1 cellular context compared by ENCODE assay signal in the genomic region with DNA sequence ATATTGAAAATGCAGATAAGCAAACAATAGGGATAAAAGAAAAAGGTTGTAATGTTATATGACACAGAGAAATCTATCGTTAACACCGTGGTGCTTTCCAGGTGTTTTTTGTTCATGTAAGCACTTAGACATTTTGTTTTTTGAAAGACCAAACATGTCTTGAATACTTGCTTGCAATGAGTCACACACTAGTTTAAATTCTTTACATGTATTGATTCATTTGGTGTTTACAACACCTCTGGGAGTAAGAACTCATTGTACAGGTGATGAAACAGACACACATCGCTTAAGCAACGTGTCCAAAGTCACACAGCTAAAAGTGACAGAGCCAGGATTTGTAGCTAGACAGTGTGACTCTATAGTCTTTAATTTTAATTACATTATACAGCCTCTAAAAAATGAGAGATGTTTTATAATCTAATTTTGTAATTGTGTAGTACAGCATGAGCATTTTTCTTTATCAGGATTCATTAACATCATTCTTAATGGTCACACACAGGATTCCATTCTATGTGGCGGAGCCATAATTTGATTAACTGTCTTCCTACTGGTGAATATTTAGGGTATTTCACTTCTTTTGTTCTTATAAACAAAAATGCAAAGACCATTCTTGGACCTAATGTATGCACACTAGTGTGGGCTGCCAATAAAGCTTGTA.
TF ChIP-seq lines count a peak whose summit lies in the region.

No MANE protein-coding gene starts in this region.

TF ChIP-seq in HepG2, 621 proteins besides CTCF, POLR2A, EP300 and RAD21 (continued from another document and continues in another):
- TF ChIP-seq RERE (CRISPR knock-in tag; IDR thresholded peaks at IDR 0.05; ENCODE audit: low read depth): no peak
- TF ChIP-seq FOXK2 (IDR thresholded peaks at IDR 0.05): peak; percentile 84
- peak; percentile 67 for TF ChIP-seq TEAD3 (CRISPR knock-in tag; optimal IDR thresholded peaks at IDR 0.05; ENCODE audit: borderline replicate concordance)
- TF ChIP-seq, protein P1, sequence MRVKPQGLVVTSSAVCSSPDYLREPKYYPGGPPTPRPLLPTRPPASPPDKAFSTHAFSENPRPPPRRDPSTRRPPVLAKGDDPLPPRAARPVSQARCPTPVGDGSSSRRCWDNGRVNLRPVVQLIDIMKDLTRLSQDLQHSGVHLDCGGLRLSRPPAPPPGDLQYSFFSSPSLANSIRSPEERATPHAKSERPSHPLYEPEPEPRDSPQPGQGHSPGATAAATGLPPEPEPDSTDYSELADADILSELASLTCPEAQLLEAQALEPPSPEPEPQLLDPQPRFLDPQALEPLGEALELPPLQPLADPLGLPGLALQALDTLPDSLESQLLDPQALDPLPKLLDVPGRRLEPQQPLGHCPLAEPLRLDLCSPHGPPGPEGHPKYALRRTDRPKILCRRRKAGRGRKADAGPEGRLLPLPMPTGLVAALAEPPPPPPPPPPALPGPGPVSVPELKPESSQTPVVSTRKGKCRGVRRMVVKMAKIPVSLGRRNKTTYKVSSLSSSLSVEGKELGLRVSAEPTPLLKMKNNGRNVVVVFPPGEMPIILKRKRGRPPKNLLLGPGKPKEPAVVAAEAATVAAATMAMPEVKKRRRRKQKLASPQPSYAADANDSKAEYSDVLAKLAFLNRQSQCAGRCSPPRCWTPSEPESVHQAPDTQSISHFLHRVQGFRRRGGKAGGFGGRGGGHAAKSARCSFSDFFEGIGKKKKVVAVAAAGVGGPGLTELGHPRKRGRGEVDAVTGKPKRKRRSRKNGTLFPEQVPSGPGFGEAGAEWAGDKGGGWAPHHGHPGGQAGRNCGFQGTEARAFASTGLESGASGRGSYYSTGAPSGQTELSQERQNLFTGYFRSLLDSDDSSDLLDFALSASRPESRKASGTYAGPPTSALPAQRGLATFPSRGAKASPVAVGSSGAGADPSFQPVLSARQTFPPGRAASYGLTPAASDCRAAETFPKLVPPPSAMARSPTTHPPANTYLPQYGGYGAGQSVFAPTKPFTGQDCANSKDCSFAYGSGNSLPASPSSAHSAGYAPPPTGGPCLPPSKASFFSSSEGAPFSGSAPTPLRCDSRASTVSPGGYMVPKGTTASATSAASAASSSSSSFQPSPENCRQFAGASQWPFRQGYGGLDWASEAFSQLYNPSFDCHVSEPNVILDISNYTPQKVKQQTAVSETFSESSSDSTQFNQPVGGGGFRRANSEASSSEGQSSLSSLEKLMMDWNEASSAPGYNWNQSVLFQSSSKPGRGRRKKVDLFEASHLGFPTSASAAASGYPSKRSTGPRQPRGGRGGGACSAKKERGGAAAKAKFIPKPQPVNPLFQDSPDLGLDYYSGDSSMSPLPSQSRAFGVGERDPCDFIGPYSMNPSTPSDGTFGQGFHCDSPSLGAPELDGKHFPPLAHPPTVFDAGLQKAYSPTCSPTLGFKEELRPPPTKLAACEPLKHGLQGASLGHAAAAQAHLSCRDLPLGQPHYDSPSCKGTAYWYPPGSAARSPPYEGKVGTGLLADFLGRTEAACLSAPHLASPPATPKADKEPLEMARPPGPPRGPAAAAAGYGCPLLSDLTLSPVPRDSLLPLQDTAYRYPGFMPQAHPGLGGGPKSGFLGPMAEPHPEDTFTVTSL (CRISPR knock-in tag; IDR thresholded peaks at IDR 0.05; ENCODE audit: borderline replicate concordance): peak; percentile 80; the same call in 1 of the 2 replicates
- peak; percentile 71 for TF ChIP-seq HNF4G (IDR thresholded peaks at IDR 0.05; ENCODE audit: borderline replicate concordance, low read depth, low read length)
- TF ChIP-seq HNF4G (CRISPR knock-in tag; IDR thresholded peaks at IDR 0.05; ENCODE audit: borderline replicate concordance, low read depth): no peak
- TF ChIP-seq GPN1 (CRISPR knock-in tag; IDR thresholded peaks at IDR 0.05; ENCODE audit: borderline replicate concordance): no peak
- no peak for TF ChIP-seq GABPA (IDR thresholded peaks at IDR 0.05; ENCODE audit: low read depth, low read length)
- peak; percentile 51; the same call in 1 of the 2 replicates for TF ChIP-seq GABPA (CRISPR knock-in tag; IDR thresholded peaks at IDR 0.05; ENCODE audit: low read depth)
- TF ChIP-seq IRF2 (CRISPR knock-in tag; IDR thresholded peaks at IDR 0.05): no peak
- peak; percentile 77 for TF ChIP-seq RARA (CRISPR knock-in tag; IDR thresholded peaks at IDR 0.05)
- TF ChIP-seq, protein P2, sequence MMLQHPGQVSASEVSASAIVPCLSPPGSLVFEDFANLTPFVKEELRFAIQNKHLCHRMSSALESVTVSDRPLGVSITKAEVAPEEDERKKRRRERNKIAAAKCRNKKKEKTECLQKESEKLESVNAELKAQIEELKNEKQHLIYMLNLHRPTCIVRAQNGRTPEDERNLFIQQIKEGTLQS (CRISPR knock-in tag; IDR thresholded peaks at IDR 0.05): peak; percentile 72
- TF ChIP-seq KLF16 (CRISPR knock-in tag; IDR thresholded peaks at IDR 0.05): peak in 1 of 2 experiments; percentile 81; a peak in 1 of 4 replicates
- 0 out of 2 replicates have a peak, but pooled peaks have one; percentile 35 for TF ChIP-seq RXRB (CRISPR knock-in tag; IDR thresholded peaks at IDR 0.05; ENCODE audit: borderline replicate concordance)
- peak; percentile 94 for TF ChIP-seq GATAD2A (CRISPR knock-in tag; IDR thresholded peaks at IDR 0.05)
- TF ChIP-seq ASH2L (IDR thresholded peaks at IDR 0.05; ENCODE audit: insufficient read length, low read depth, low read length): peak; percentile 49
- TF ChIP-seq ZMYM3 (CRISPR knock-in tag; IDR thresholded peaks at IDR 0.05): peak; percentile 33; the same call in 1 of the 2 replicates
- peak; percentile 77 for TF ChIP-seq ONECUT2 (CRISPR knock-in tag; IDR thresholded peaks at IDR 0.05)
- peak; percentile 56 for TF ChIP-seq NR2F6 (IDR thresholded peaks at IDR 0.05)
- TF ChIP-seq NR2F6 (CRISPR knock-in tag; IDR thresholded peaks at IDR 0.05): peak; percentile 45
- TF ChIP-seq, protein P3, sequence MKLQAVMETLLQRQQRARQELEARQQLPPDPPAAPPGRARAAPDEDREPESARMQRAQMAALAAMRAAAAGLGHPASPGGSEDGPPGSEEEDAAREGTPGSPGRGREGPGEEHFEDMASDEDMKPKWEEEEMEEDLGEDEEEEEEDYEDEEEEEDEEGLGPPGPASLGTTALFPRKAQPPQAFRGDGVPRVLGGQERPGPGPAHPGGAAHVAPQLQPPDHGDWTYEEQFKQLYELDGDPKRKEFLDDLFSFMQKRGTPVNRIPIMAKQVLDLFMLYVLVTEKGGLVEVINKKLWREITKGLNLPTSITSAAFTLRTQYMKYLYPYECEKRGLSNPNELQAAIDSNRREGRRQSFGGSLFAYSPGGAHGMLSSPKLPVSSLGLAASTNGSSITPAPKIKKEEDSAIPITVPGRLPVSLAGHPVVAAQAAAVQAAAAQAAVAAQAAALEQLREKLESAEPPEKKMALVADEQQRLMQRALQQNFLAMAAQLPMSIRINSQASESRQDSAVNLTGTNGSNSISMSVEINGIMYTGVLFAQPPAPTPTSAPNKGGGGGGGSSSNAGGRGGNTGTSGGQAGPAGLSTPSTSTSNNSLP (IDR thresholded peaks at IDR 0.05; ENCODE audit: low read depth, low read length): peak; percentile 37; the same call in 1 of the 2 replicates
- TF ChIP-seq, protein P4, sequence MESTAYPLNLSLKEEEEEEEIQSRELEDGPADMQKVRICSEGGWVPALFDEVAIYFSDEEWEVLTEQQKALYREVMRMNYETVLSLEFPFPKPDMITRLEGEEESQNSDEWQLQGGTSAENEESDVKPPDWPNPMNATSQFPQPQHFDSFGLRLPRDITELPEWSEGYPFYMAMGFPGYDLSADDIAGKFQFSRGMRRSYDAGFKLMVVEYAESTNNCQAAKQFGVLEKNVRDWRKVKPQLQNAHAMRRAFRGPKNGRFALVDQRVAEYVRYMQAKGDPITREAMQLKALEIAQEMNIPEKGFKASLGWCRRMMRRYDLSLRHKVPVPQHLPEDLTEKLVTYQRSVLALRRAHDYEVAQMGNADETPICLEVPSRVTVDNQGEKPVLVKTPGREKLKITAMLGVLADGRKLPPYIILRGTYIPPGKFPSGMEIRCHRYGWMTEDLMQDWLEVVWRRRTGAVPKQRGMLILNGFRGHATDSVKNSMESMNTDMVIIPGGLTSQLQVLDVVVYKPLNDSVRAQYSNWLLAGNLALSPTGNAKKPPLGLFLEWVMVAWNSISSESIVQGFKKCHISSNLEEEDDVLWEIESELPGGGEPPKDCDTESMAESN (CRISPR knock-in tag; conservative IDR thresholded peaks at IDR 0.05): no peak; the same call in 1 of the 2 replicates
- TF ChIP-seq SKIL (CRISPR knock-in tag; IDR thresholded peaks at IDR 0.05; ENCODE audit: borderline replicate concordance): no peak
- 0 out of 2 replicates have a peak, but pooled peaks have one; percentile 29 for TF ChIP-seq ZNF607 (CRISPR knock-in tag; IDR thresholded peaks at IDR 0.05; ENCODE audit: borderline replicate concordance)
- TF ChIP-seq MED1 (CRISPR knock-in tag; IDR thresholded peaks at IDR 0.05): peak; percentile 92
- TF ChIP-seq CHCHD3 (CRISPR knock-in tag; IDR thresholded peaks at IDR 0.05): no peak
- peak; percentile 67; the same call in 1 of the 2 replicates for TF ChIP-seq MIER3 (CRISPR knock-in tag; IDR thresholded peaks at IDR 0.05; ENCODE audit: borderline replicate concordance)
- no peak for TF ChIP-seq ZIK1 (CRISPR knock-in tag; IDR thresholded peaks at IDR 0.05; ENCODE audit: borderline replicate concordance, low read depth)
- 0 out of 2 replicates have a peak, but pooled peaks have one; percentile 30 for TF ChIP-seq KDM6A (CRISPR knock-in tag; IDR thresholded peaks at IDR 0.05; ENCODE audit: low read depth)
- TF ChIP-seq ZNF780A (CRISPR knock-in tag; IDR thresholded peaks at IDR 0.05): no peak
- TF ChIP-seq KDM5B (CRISPR knock-in tag; IDR thresholded peaks at IDR 0.05; ENCODE audit: borderline replicate concordance): no peak
- TF ChIP-seq SOX5 (CRISPR knock-in tag; IDR thresholded peaks at IDR 0.05; ENCODE audit: borderline replicate concordance): peak; percentile 92
- no peak for TF ChIP-seq JDP2 (CRISPR knock-in tag; IDR thresholded peaks at IDR 0.05; ENCODE audit: borderline replicate concordance)
- TF ChIP-seq FOSL1 (CRISPR knock-in tag; IDR thresholded peaks at IDR 0.05; ENCODE audit: borderline replicate concordance): peak; percentile 23; the same call in 1 of the 2 replicates
- TF ChIP-seq, protein P5, sequence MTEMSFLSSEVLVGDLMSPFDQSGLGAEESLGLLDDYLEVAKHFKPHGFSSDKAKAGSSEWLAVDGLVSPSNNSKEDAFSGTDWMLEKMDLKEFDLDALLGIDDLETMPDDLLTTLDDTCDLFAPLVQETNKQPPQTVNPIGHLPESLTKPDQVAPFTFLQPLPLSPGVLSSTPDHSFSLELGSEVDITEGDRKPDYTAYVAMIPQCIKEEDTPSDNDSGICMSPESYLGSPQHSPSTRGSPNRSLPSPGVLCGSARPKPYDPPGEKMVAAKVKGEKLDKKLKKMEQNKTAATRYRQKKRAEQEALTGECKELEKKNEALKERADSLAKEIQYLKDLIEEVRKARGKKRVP (CRISPR knock-in tag; IDR thresholded peaks at IDR 0.05): peak in 1 of 2 experiments; percentile 95; a peak in 2 of 4 replicates
- TF ChIP-seq HNF4A (CRISPR knock-in tag; IDR thresholded peaks at IDR 0.05): peak; percentile 67
- peak; percentile 95 for TF ChIP-seq TBX2 (CRISPR knock-in tag; IDR thresholded peaks at IDR 0.05; ENCODE audit: borderline replicate concordance)
- TF ChIP-seq ZNF543 (CRISPR knock-in tag; IDR thresholded peaks at IDR 0.05): no peak
- TF ChIP-seq LCORL (IDR thresholded peaks at IDR 0.05): no peak
- peak; percentile 74; the same call in 1 of the 2 replicates for TF ChIP-seq LCORL (CRISPR knock-in tag; IDR thresholded peaks at IDR 0.05)
- TF ChIP-seq ZNF432 (CRISPR knock-in tag; IDR thresholded peaks at IDR 0.05; ENCODE audit: borderline replicate concordance): no peak
- TF ChIP-seq MAFK (conservative IDR thresholded peaks at IDR 0.05 in 1 of 2, IDR thresholded peaks at IDR 0.05 in 1 of 2; ENCODE audit: low read length in 2 of 2): peak; percentile 56 to 59; a peak in 2 of 4 replicates
- peak; percentile 63; the same call in 1 of the 2 replicates for TF ChIP-seq DPF2 (CRISPR knock-in tag; IDR thresholded peaks at IDR 0.05; ENCODE audit: borderline replicate concordance, low read depth)
- peak; percentile 46 for TF ChIP-seq TCF7 (IDR thresholded peaks at IDR 0.05; ENCODE audit: low read depth)
